ENCODE assay signal across 23 cellular contexts in genomic region chr7:155312653-155313052, GRCh38. TPM values are rescaled to one million over a fixed set of nuclear protein-coding genes. Genes with fewer than 3 reads are reported as not detected.
DNase-seq lines count a peak whose midpoint lies in the region; ATAC-seq lines count a peak whose summit lies in the region.
"Had no signal": no experiment of that assay in that cellular context is flagged by ENCODE, and none has a peak within 500 bp of the region (broad histone marks: within the 10 kb centered on the region; RNA-seq: fewer than 3 reads in every experiment).

No MANE protein-coding gene starts in this region.

- peak overlapping the region; percentile 46 for H3K27ac Mint-ChIP-seq in activated naive CD4-positive, alpha-beta T cell treated with anti-CD3 and anti-CD28 coated beads, Interleukin-2, amount 50 U/mL, for 24 hours
- H3K27ac Mint-ChIP-seq in activated CD8-positive, alpha-beta T cell treated with anti-CD3 and anti-CD28 coated beads, Interleukin-2, amount 10 ng/mL, durations not matched to agents 7 days and 5 days: peak overlapping the region; percentile 6
- H3K27ac Mint-ChIP-seq in stimulated activated naive B cell treated with anti-CD40 and anti-IgM and Interleukin-4, amounts not matched to agents 10 μg/mL and 1 μg/mL and 100 μg/mL, for 72 hours: peak overlapping the region; percentile 43
- H3K27ac Mint-ChIP-seq: GM23338 had no signal

- H3K27me3 Mint-ChIP-seq in activated naive CD4-positive, alpha-beta T cell treated with anti-CD3 and anti-CD28 coated beads, Interleukin-2, amount 50 U/mL, for 24 hours: no peaks in the 10 kb centered on the region
- no peaks in the 10 kb centered on the region for H3K27me3 Mint-ChIP-seq in activated CD8-positive, alpha-beta T cell treated with anti-CD3 and anti-CD28 coated beads, Interleukin-2, amount 10 ng/mL, durations not matched to agents 7 days and 5 days (ENCODE audit: low read depth)
- H3K27me3 Mint-ChIP-seq in stimulated activated naive B cell treated with anti-CD40 and anti-IgM and Interleukin-4, amounts not matched to agents 10 μg/mL and 1 μg/mL and 100 μg/mL, for 72 hours: no peaks in the 10 kb centered on the region
- H3K27me3 Mint-ChIP-seq: CD4-positive, CD25-positive, alpha-beta regulatory T cell had no signal

- POLR2A ChIA-PET in activated CD8-positive, alpha-beta T cell treated with anti-CD3 and anti-CD28 coated beads, Interleukin-2, amount 10 ng/mL, durations not matched to agents 7 days and 5 days (lab: Charles Lee): interaction anchor here (0.7 to 1.2 kb wide), 2 partner anchors 31 to 33 kb away, joined by 3 to 4 read pairs; no protein-coding TSS in a partner anchor

- no peak for DNase-seq in activated naive CD4-positive, alpha-beta T cell (lab: John Stamatoyannopoulos, UW)
- DNase-seq in activated CD8-positive, alpha-beta T cell treated with anti-CD3 and anti-CD28 coated beads, Interleukin-2, amount 10 ng/mL, durations not matched to agents 7 days and 5 days: no peak
- DNase-seq in mesenteric fat pad (ENCODE audit: low spot score): peak; percentile 81
- no peak for DNase-seq in stimulated activated naive B cell treated with anti-CD40 and anti-IgM and Interleukin-4, amounts not matched to agents 10 μg/mL and 1 μg/mL and 100 μg/mL, for 72 hours
- DNase-seq in aorta: no peak
- no peak for DNase-seq in stimulated activated naive CD4-positive, alpha-beta T cell (lab: John Stamatoyannopoulos, UW)
- no peak for DNase-seq in kidney tubule cell (ENCODE audit: low spot score)
- DNase-seq: BE2C; CD4-positive, CD25-positive, alpha-beta regulatory T cell; KG1; NCI-H1092 treated with DMSO at 0.1 percent for 48 hours; NCI-H1694; NCI-H2081; NCI-H2171; NCI-H345; NCI-H524; NCI-H774; NK-92 treated with Interleukin-12 subunit alpha and Interleukin-12 subunit beta, amount 100 ng/mL, for 24 hours; Peyer's patch; Right ventricle myocardium superior had no signal

- H3K36me3 ChIP-seq in aorta (ENCODE audit: control insufficient read depth in 1 of 2, insufficient read depth in 2 of 2, low read length in 1 of 2): peaks cover 2% of the 10 kb centered on the region in 2 donors

- H3K27me3 ChIP-seq in aorta (ENCODE audit: control insufficient read depth in 1 of 2, insufficient read depth in 2 of 2, low read length in 1 of 2): no peaks in the 10 kb centered on the region
- H3K27me3 ChIP-seq: BE2C, Peyer's patch had no signal

- H3K9me3 Mint-ChIP-seq in activated naive CD4-positive, alpha-beta T cell treated with anti-CD3 and anti-CD28 coated beads, Interleukin-2, amount 50 U/mL, for 24 hours: no peaks in the 10 kb centered on the region
- H3K9me3 Mint-ChIP-seq in activated CD8-positive, alpha-beta T cell treated with anti-CD3 and anti-CD28 coated beads, Interleukin-2, amount 10 ng/mL, durations not matched to agents 7 days and 5 days (ENCODE audit: insufficient read depth): no peaks in the 10 kb centered on the region
- H3K9me3 Mint-ChIP-seq in stimulated activated naive B cell treated with anti-CD40 and anti-IgM and Interleukin-4, amounts not matched to agents 10 μg/mL and 1 μg/mL and 100 μg/mL, for 72 hours: peaks cover 0 to 1% of the 10 kb centered on the region in 2 donors
- H3K9me3 Mint-ChIP-seq: CD4-positive, CD25-positive, alpha-beta regulatory T cell; GM23338 had no signal

- H3K27ac ChIP-seq in aorta (ENCODE audit: low read depth in 1 of 2, low read length in 2 of 2): no peak overlapping the region
- H3K27ac ChIP-seq: Peyer's patch had no signal

- no peaks in the 10 kb centered on the region for H3K4me1 Mint-ChIP-seq in activated naive CD4-positive, alpha-beta T cell treated with anti-CD3 and anti-CD28 coated beads, Interleukin-2, amount 50 U/mL, for 24 hours
- H3K4me1 Mint-ChIP-seq in activated CD8-positive, alpha-beta T cell treated with anti-CD3 and anti-CD28 coated beads, Interleukin-2, amount 10 ng/mL, durations not matched to agents 7 days and 5 days (ENCODE audit: low read depth): no peaks in the 10 kb centered on the region
- H3K4me1 Mint-ChIP-seq in stimulated activated naive B cell treated with anti-CD40 and anti-IgM and Interleukin-4, amounts not matched to agents 10 μg/mL and 1 μg/mL and 100 μg/mL, for 72 hours: peaks cover 0 to 4% of the 10 kb centered on the region in 2 donors
- H3K4me1 Mint-ChIP-seq: GM23338 had no signal

- intact Hi-C loops in aorta (cut with DNase I): no loop called here

- WGBS in aorta, 2 donors: 62 to 78% methylated on average over 7 of the region's 7 CpGs

- CTCF ChIA-PET in activated CD8-positive, alpha-beta T cell treated with anti-CD3 and anti-CD28 coated beads, Interleukin-2, amount 10 ng/mL, durations not matched to agents 7 days and 5 days (lab: Charles Lee): no interaction called here

- peak; percentile 19 for ATAC-seq in activated CD8-positive, alpha-beta T cell treated with anti-CD3 and anti-CD28 coated beads, Interleukin-2, amount 10 ng/mL, durations not matched to agents 7 days and 5 days
- ATAC-seq in stimulated activated naive B cell treated with anti-CD40 and anti-IgM and Interleukin-4, amounts not matched to agents 10 μg/mL and 1 μg/mL and 100 μg/mL, for 72 hours (replicated peaks): no peak
- no peak for ATAC-seq in aorta (ENCODE audit: low FRiP score)
- ATAC-seq: GM23338 had no signal

- peaks cover 8% of the 10 kb centered on the region for H3K36me3 Mint-ChIP-seq in activated naive CD4-positive, alpha-beta T cell treated with anti-CD3 and anti-CD28 coated beads, Interleukin-2, amount 50 U/mL, for 24 hours
- peaks cover 33% of the 10 kb centered on the region for H3K36me3 Mint-ChIP-seq in activated CD8-positive, alpha-beta T cell treated with anti-CD3 and anti-CD28 coated beads, Interleukin-2, amount 10 ng/mL, durations not matched to agents 7 days and 5 days (ENCODE audit: low read depth)
- peaks cover 24 to 38% of the 10 kb centered on the region in 2 donors for H3K36me3 Mint-ChIP-seq in stimulated activated naive B cell treated with anti-CD40 and anti-IgM and Interleukin-4, amounts not matched to agents 10 μg/mL and 1 μg/mL and 100 μg/mL, for 72 hours

- no peak overlapping the region for H3K4me3 Mint-ChIP-seq in activated naive CD4-positive, alpha-beta T cell treated with anti-CD3 and anti-CD28 coated beads, Interleukin-2, amount 50 U/mL, for 24 hours
- H3K4me3 Mint-ChIP-seq in activated CD8-positive, alpha-beta T cell treated with anti-CD3 and anti-CD28 coated beads, Interleukin-2, amount 10 ng/mL, durations not matched to agents 7 days and 5 days: no peak overlapping the region
- H3K4me3 Mint-ChIP-seq in stimulated activated naive B cell treated with anti-CD40 and anti-IgM and Interleukin-4, amounts not matched to agents 10 μg/mL and 1 μg/mL and 100 μg/mL, for 72 hours: no peak overlapping the region
- H3K4me3 Mint-ChIP-seq: CD4-positive, CD25-positive, alpha-beta regulatory T cell; GM23338 had no signal

- no peaks in the 10 kb centered on the region for H3K4me1 ChIP-seq in aorta (ENCODE audit: control insufficient read depth in 1 of 2, insufficient read depth in 2 of 2, low read length in 2 of 2)
- H3K4me1 ChIP-seq: BE2C, HAP-1, Peyer's patch had no signal

- no peak overlapping the region for H3K4me3 ChIP-seq in aorta (ENCODE audit: low read length in 2 of 2)
- H3K4me3 ChIP-seq: GM23338, HAP-1, Peyer's patch had no signal

- no peaks in the 10 kb centered on the region for H3K9me3 ChIP-seq in aorta (ENCODE audit: control insufficient read depth, low read length)
- H3K9me3 ChIP-seq: BE2C, HAP-1, Peyer's patch had no signal

RNA-seq across cellular contexts. Expression of gene INSIG1, which starts 15.0 kb away (rescaled TPM):
- total RNA-seq in activated CD8-positive, alpha-beta T cell treated with anti-CD3 and anti-CD28 coated beads, Interleukin-2, amount 10 ng/mL, durations not matched to agents 7 days and 5 days: 10 to 100 TPM; 83.9 to 89.1 TPM
- 43.6 TPM for total RNA-seq in mesenteric fat pad
- total RNA-seq in aorta: 10 to 100 TPM; 37.7 to 48.3 TPM
- polyA plus RNA-seq in aorta: 10 to 100 TPM; 14.1 to 14.5 TPM
